Comparison of ENCODE assay signal across 11 cellular contexts in the genomic region with DNA sequence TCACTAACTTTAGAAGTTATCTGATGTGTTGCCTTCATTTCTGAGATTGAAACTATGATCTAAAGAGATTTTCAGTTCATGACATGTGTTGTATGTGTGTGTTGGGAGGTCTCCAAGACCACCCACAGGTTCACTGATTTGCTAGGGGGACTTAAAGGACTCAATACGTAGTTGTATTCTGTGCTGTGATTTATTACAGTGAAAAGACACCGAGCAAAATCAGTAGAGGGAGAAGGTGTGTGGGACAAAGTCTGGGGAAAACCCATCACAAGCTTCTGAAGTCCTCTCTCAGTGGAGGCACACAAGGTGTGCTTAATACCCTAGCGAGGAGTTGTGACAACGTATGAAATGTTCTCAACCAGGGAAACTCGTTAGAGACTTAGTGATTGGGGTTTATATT. TPM values are rescaled to one million over a fixed set of nuclear protein-coding genes. Genes with fewer than 3 reads are reported as not detected.
DNase-seq lines count a peak whose midpoint lies in the region; ATAC-seq and TF ChIP-seq lines count a peak whose summit lies in the region.
"Had no signal": no experiment of that assay in that cellular context is flagged by ENCODE, and none has a peak within 500 bp of the region (broad histone marks: within the 10 kb centered on the region; RNA-seq: fewer than 3 reads in every experiment).

No MANE protein-coding gene starts in this region.

- H3K4me1 Mint-ChIP-seq in activated T-cell treated with anti-CD3 and anti-CD28 coated beads, Interleukin-2, amount 50 U/mL, for 72 hours (ENCODE audit: low read depth) = peaks cover 22% of the 10 kb centered on the region
- peaks cover 31% of the 10 kb centered on the region for H3K4me1 Mint-ChIP-seq in activated B cell treated with CpG ODN at 0.5 μM for 24 hours
- peaks cover 21% of the 10 kb centered on the region for H3K4me1 Mint-ChIP-seq in stimulated activated effector memory CD8-positive, alpha-beta T cell treated with anti-CD3 and anti-CD28 coated beads, Interleukin-12 subunit alpha, Interleukin-12 subunit beta, amount 100 ng/mL, for 72 hours

- no peak for DNase-seq in activated T-cell treated with anti-CD3 and anti-CD28 coated beads, Interleukin-2, amount 50 U/mL, for 72 hours
- no peak for DNase-seq in activated T-cell treated with anti-CD3 and anti-CD28 coated beads, Interleukin-2, amount 50 U/mL, for 48 hours
- DNase-seq in activated B cell treated with CpG ODN at 0.5 μM for 24 hours = no peak
- DNase-seq in stimulated activated effector memory CD8-positive, alpha-beta T cell treated with anti-CD3 and anti-CD28 coated beads, Interleukin-12 subunit alpha, Interleukin-12 subunit beta, amount 100 ng/mL, for 72 hours (ENCODE audit: low spot score in 2 of 2) = no peak
- no peak for DNase-seq in ecto neural progenitor cell (ENCODE audit: low spot score)
- no peak for DNase-seq in NCI-H187 treated with DMSO at 0.1 percent for 48 hours (lab: John Stamatoyannopoulos, UW)
- DNase-seq in mesenteric fat pad (ENCODE audit: low spot score) = no peak
- DNase-seq: NCI-H446 had no signal

- CTCF ChIA-PET in activated B cell treated with CpG ODN at 0.5 μM for 24 hours (lab: Charles Lee) = no interaction called here

- peak overlapping the region; percentile 20 to 55 for H3K4me3 Mint-ChIP-seq in activated T-cell treated with anti-CD3 and anti-CD28 coated beads, Interleukin-2, amount 50 U/mL, for 72 hours
- peak overlapping the region; percentile 55 for H3K4me3 Mint-ChIP-seq in activated B cell treated with CpG ODN at 0.5 μM for 24 hours
- peak overlapping the region; percentile 39 for H3K4me3 Mint-ChIP-seq in stimulated activated effector memory CD8-positive, alpha-beta T cell treated with anti-CD3 and anti-CD28 coated beads, Interleukin-12 subunit alpha, Interleukin-12 subunit beta, amount 100 ng/mL, for 72 hours

- no peak for TF ChIP-seq CTCF in activated B cell treated with CpG ODN at 0.5 μM for 24 hours (IDR thresholded peaks at IDR 0.05)

- no peaks in the 10 kb centered on the region for H3K36me3 Mint-ChIP-seq in activated T-cell treated with anti-CD3 and anti-CD28 coated beads, Interleukin-2, amount 50 U/mL, for 72 hours (ENCODE audit: insufficient read depth in 2 of 2)
- H3K36me3 Mint-ChIP-seq in activated B cell treated with CpG ODN at 0.5 μM for 24 hours (ENCODE audit: low read depth) = peaks cover 7% of the 10 kb centered on the region
- peaks cover 1% of the 10 kb centered on the region for H3K36me3 Mint-ChIP-seq in stimulated activated effector memory CD8-positive, alpha-beta T cell treated with anti-CD3 and anti-CD28 coated beads, Interleukin-12 subunit alpha, Interleukin-12 subunit beta, amount 100 ng/mL, for 72 hours

- H3K27ac Mint-ChIP-seq in activated T-cell treated with anti-CD3 and anti-CD28 coated beads, Interleukin-2, amount 50 U/mL, for 72 hours = no peak overlapping the region
- H3K27ac Mint-ChIP-seq in activated B cell treated with CpG ODN at 0.5 μM for 24 hours = peak overlapping the region; percentile 59
- peak overlapping the region; percentile 32 for H3K27ac Mint-ChIP-seq in stimulated activated effector memory CD8-positive, alpha-beta T cell treated with anti-CD3 and anti-CD28 coated beads, Interleukin-12 subunit alpha, Interleukin-12 subunit beta, amount 100 ng/mL, for 72 hours

- no peaks in the 10 kb centered on the region for H3K9me3 Mint-ChIP-seq in activated T-cell treated with anti-CD3 and anti-CD28 coated beads, Interleukin-2, amount 50 U/mL, for 72 hours
- H3K9me3 Mint-ChIP-seq in activated B cell treated with CpG ODN at 0.5 μM for 24 hours = no peaks in the 10 kb centered on the region
- H3K9me3 Mint-ChIP-seq in stimulated activated effector memory CD8-positive, alpha-beta T cell treated with anti-CD3 and anti-CD28 coated beads, Interleukin-12 subunit alpha, Interleukin-12 subunit beta, amount 100 ng/mL, for 72 hours = no peaks in the 10 kb centered on the region

- peak; percentile 20 to 26 for ATAC-seq in activated T-cell treated with anti-CD3 and anti-CD28 coated beads, Interleukin-2, amount 50 U/mL, for 72 hours (replicated peaks in 1 of 2)
- ATAC-seq in HG02678 (IDR thresholded peaks at IDR 0.05; ENCODE audit: unreplicated experiment) (peak; percentile 56), activated B cell treated with CpG ODN at 0.5 μM for 24 hours (ENCODE audit: low read depth) (peak; percentile 47)
- ATAC-seq in stimulated activated effector memory CD8-positive, alpha-beta T cell treated with anti-CD3 and anti-CD28 coated beads, Interleukin-12 subunit alpha, Interleukin-12 subunit beta, amount 100 ng/mL, for 72 hours = peak; percentile 69

- H3K27me3 Mint-ChIP-seq in activated T-cell treated with anti-CD3 and anti-CD28 coated beads, Interleukin-2, amount 50 U/mL, for 72 hours (ENCODE audit: low read depth) = no peaks in the 10 kb centered on the region
- H3K27me3 Mint-ChIP-seq in activated B cell treated with CpG ODN at 0.5 μM for 24 hours = no peaks in the 10 kb centered on the region

- POLR2A ChIA-PET in activated B cell treated with CpG ODN at 0.5 μM for 24 hours (lab: Charles Lee) = no interaction called here

- intact Hi-C loops in activated B cell treated with CpG ODN at 0.5 μM for 24 hours (cut with micrococcal nuclease) = no loop called here

RNA-seq across cellular contexts. Expression of gene RNF169, which starts 35.6 kb away (rescaled TPM):
- 10 to 100 TPM; 18.5 to 20.5 TPM for total RNA-seq in activated T-cell treated with anti-CD3 and anti-CD28 coated beads, Interleukin-2, amount 50 U/mL, for 72 hours
- total RNA-seq in activated B cell treated with CpG ODN at 0.5 μM for 24 hours (20.4 and 22.2 TPM in 2 replicates), mesenteric fat pad (13.6 TPM)

RNA-seq across cellular contexts. Expression of gene CHRDL2, which starts 53.0 kb away (rescaled TPM):
- total RNA-seq in activated T-cell treated with anti-CD3 and anti-CD28 coated beads, Interleukin-2, amount 50 U/mL, for 72 hours = not detected
- total RNA-seq in activated B cell treated with CpG ODN at 0.5 μM for 24 hours (not detected in 2 replicates), mesenteric fat pad (0.67 TPM)
- total RNA-seq: activated CD8-positive, alpha-beta memory T cell treated with anti-CD3 and anti-CD28 coated beads for 36 hours; LHCN-M2 had no signal
